ENCODE assay signal across 8 cellular contexts in genomic region chr12:108515916-108516315, GRCh38. TPM values are rescaled to one million over a fixed set of nuclear protein-coding genes. Genes with fewer than 3 reads are reported as not detected.
DNase-seq lines count a peak whose midpoint lies in the region; ATAC-seq and TF ChIP-seq lines count a peak whose summit lies in the region.

No MANE protein-coding gene starts in this region.

- no peak for ATAC-seq in naive B cell (ENCODE audit: low read depth in 2 of 2)
- ATAC-seq in GM18502 (IDR thresholded peaks at IDR 0.05; ENCODE audit: poor library complexity, unreplicated experiment): no peak
- no peak for ATAC-seq in HG03457 (IDR thresholded peaks at IDR 0.05; ENCODE audit: unreplicated experiment)

- H4K20me1 ChIP-seq in BLaER1 treated with 17β-estradiol and CSF1 and Interleukin-3, amounts not matched to agents 10 nM and 100 nM: peaks cover 18 to 56% (median 48%) of the 10 kb centered on the region in 11 experiments; a peak in 20 of 22 replicates

- no peaks in the 10 kb centered on the region for H3K27me3 ChIP-seq in BLaER1 treated with 17β-estradiol and CSF1 and Interleukin-3, amounts not matched to agents 10 nM and 100 nM
- no peaks in the 10 kb centered on the region for H3K27me3 ChIP-seq in breast epithelium

- peaks cover 30 to 33% (median 30%) of the 10 kb centered on the region in 3 donors for H3K4me1 Mint-ChIP-seq in naive B cell

- peak overlapping the region; percentile 90 to 98 (median 96) for H3K4me3 Mint-ChIP-seq in naive B cell

- peaks cover 0 to 4% of the 10 kb centered on the region in 2 donors for H3K36me3 Mint-ChIP-seq in naive B cell

- H3K9me3 ChIP-seq in BLaER1 treated with 17β-estradiol and CSF1 and Interleukin-3, amounts not matched to agents 10 nM and 100 nM (replicated peaks in 1 of 11): no peaks in the 10 kb centered on the region
- H3K9me3 ChIP-seq in breast epithelium: no peaks in the 10 kb centered on the region

- no peaks in the 10 kb centered on the region for H3K9me3 Mint-ChIP-seq in naive B cell

- peak overlapping the region; percentile 61 to 88 (median 80); a peak in 19 of 22 replicates for H3K27ac ChIP-seq in BLaER1 treated with 17β-estradiol and CSF1 and Interleukin-3, amounts not matched to agents 10 nM and 100 nM
- H3K27ac ChIP-seq in breast epithelium: peak overlapping the region in 1 of 2 donors; percentile 77

- peak overlapping the region; percentile 76 to 91 (median 87) for H3K9ac ChIP-seq in BLaER1 treated with 17β-estradiol and CSF1 and Interleukin-3, amounts not matched to agents 10 nM and 100 nM

- intact Hi-C loops in breast epithelium (cut with DNase I; ENCODE audit: low total_unique reads): loop anchor here (10.0 kb wide), 1 partner anchor 171 kb away; no protein-coding TSS in a partner anchor

- peak overlapping the region; percentile 90 to 99 (median 96) for H3K4me2 ChIP-seq in BLaER1 treated with 17β-estradiol and CSF1 and Interleukin-3, amounts not matched to agents 10 nM and 100 nM

- peak overlapping the region; percentile 73 to 92 (median 86) for H3K4me3 ChIP-seq in BLaER1 treated with 17β-estradiol and CSF1 and Interleukin-3, amounts not matched to agents 10 nM and 100 nM
- H3K4me3 ChIP-seq in Jurkat, Clone E6-1 (ENCODE audit: low read length): peak overlapping the region; percentile 81
- H3K4me3 ChIP-seq in breast epithelium: peak overlapping the region; percentile 87 to 92 (median 87)

- TF ChIP-seq CTCF in breast epithelium (IDR thresholded peaks at IDR 0.05): no peak

- TF ChIP-seq POLR2A in breast epithelium (IDR thresholded peaks at IDR 0.05): no peak

- H3K27ac Mint-ChIP-seq in naive B cell: peak overlapping the region; percentile 27 to 94 (median 74)

- peaks cover 31 to 42% (median 36%) of the 10 kb centered on the region in 11 experiments for H3K36me3 ChIP-seq in BLaER1 treated with 17β-estradiol and CSF1 and Interleukin-3, amounts not matched to agents 10 nM and 100 nM
- no peaks in the 10 kb centered on the region for H3K36me3 ChIP-seq in breast epithelium

- H3K4me1 ChIP-seq in BLaER1 treated with 17β-estradiol and CSF1 and Interleukin-3, amounts not matched to agents 10 nM and 100 nM: peaks cover 8 to 31% (median 21%) of the 10 kb centered on the region in 10 experiments
- H3K4me1 ChIP-seq in breast epithelium: peaks cover 0 to 8% of the 10 kb centered on the region in 2 donors

- H3K27me3 Mint-ChIP-seq in naive B cell: no peaks in the 10 kb centered on the region

- DNase-seq in Jurkat, Clone E6-1 (ENCODE audit: low read depth, low spot score): no peak
- DNase-seq in breast epithelium (ENCODE audit: low spot score in 2 of 2) (no peak), naive B cell (no peak), NCI-H2081 (lab: John Stamatoyannopoulos, UW) (no peak)
- DNase-seq in stimulated activated CD4-positive, alpha-beta T cell treated with anti-CD3 and anti-CD28 coated beads, Interleukin-1b, Interleukin-23, amount 100 ng/mL, for 48 hours: no peak

RNA-seq across cellular contexts. Expression of gene FICD, which starts 0.8 kb away (rescaled TPM):
- polyA plus RNA-seq in Jurkat, Clone E6-1 (2012; ENCODE audit: insufficient read depth, insufficient read length): 5.0 TPM
- total RNA-seq in breast epithelium: 1 to 10 TPM; 7.0 to 8.5 (median 8.0) TPM
- polyA plus RNA-seq in naive B cell (ENCODE audit: low read depth in 6 of 6): 1 to 10 TPM; 1.6 to 4.9 (median 3.1) TPM

RNA-seq across cellular contexts. Expression of gene SART3, which starts 45.1 kb away (rescaled TPM):
- polyA plus RNA-seq in Jurkat, Clone E6-1 (2012; ENCODE audit: insufficient read depth, insufficient read length): 56.7 TPM
- 10 to 100 TPM; 49.8 to 62.9 (median 60.2) TPM for total RNA-seq in breast epithelium
- polyA plus RNA-seq in naive B cell (ENCODE audit: low read depth in 6 of 6): 10 to 100 TPM; 24.7 to 57.9 (median 36.4) TPM

RNA-seq across cellular contexts. Expression of gene ISCU, which starts 46.5 kb away (rescaled TPM):
- 109 TPM for polyA plus RNA-seq in Jurkat, Clone E6-1 (2012; ENCODE audit: insufficient read depth, insufficient read length)
- 100 to 1,000 TPM; 220 to 328 (median 227) TPM for total RNA-seq in breast epithelium
- 100 to 1,000 TPM; 316 to 418 (median 365) TPM for polyA plus RNA-seq in naive B cell (ENCODE audit: low read depth in 6 of 6)
